In the genomic region with DNA sequence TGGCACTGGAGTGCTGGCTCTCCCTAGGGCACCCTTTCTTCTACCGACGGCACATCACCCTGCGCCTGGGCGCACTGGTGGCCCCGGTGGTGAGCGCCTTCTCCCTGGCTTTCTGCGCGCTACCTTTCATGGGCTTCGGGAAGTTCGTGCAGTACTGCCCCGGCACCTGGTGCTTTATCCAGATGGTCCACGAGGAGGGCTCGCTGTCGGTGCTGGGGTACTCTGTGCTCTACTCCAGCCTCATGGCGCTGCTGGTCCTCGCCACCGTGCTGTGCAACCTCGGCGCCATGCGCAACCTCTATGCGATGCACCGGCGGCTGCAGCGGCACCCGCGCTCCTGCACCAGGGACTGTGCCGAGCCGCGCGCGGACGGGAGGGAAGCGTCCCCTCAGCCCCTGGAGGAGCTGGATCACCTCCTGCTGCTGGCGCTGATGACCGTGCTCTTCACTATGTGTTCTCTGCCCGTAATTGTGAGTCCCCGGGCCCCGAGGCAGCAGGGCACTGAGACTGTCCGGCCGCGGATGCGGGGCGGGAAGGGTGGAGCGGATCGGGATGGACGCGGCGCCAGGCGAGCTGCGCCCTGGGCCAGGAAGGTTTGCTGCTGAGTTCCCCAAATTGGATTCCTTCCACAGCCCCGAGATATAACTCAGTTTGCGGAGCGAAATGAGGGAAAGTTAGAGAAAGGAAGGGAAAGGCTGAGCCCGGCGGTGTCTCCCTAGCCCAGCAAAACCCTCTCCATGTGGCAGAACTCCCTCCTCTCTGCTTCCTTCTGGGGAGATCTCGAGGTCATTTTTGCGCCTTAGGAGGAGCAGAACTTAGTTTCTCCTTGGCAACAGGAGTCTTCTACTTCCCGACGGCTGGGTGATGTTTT, we compare ENCODE assay signal across 8 cellular contexts. TPM values are rescaled to one million over a fixed set of nuclear protein-coding genes. Genes with fewer than 3 reads are reported as not detected.
DNase-seq lines count a peak whose midpoint lies in the region; ATAC-seq, FAIRE-seq and TF ChIP-seq lines count a peak whose summit lies in the region.

No MANE protein-coding gene starts in this region.

- DNase-seq in D721Med (ENCODE audit: insufficient read length, low spot score), result peak; percentile 25
- peak; percentile 21 for DNase-seq in activated CD4-positive, alpha-beta memory T cell treated with anti-CD3 and anti-CD28 coated beads, Interleukin-2, amount 10 ng/mL, durations not matched to agents 7 days and 5 days
- DNase-seq in fibroblast of the aortic adventitia (ENCODE audit: low read depth), result peak; percentile 54
- DNase-seq in progenitor cell of endocrine pancreas (ENCODE audit: low spot score, unreplicated experiment), result no peak
- no peak for DNase-seq in NCI-H1930 (lab: John Stamatoyannopoulos, UW)

- POLR2A ChIA-PET in activated CD4-positive, alpha-beta memory T cell treated with anti-CD3 and anti-CD28 coated beads, Interleukin-2, amount 10 ng/mL, durations not matched to agents 7 days and 5 days (lab: Charles Lee), result interaction anchor here (0.7 kb wide), 1 partner anchor 12 kb away, joined by 3 read pairs; no protein-coding TSS in a partner anchor

- no peaks in the 10 kb centered on the region for H3K9me3 Mint-ChIP-seq in activated CD4-positive, alpha-beta memory T cell treated with anti-CD3 and anti-CD28 coated beads, Interleukin-2, amount 10 ng/mL, durations not matched to agents 7 days and 5 days
- H3K9me3 Mint-ChIP-seq in progenitor cell of endocrine pancreas (ENCODE audit: low read depth), result no peaks in the 10 kb centered on the region

- H3K4me1 Mint-ChIP-seq in activated CD4-positive, alpha-beta memory T cell treated with anti-CD3 and anti-CD28 coated beads, Interleukin-2, amount 10 ng/mL, durations not matched to agents 7 days and 5 days, result peaks cover 47% of the 10 kb centered on the region
- peaks cover 9% of the 10 kb centered on the region for H3K4me1 Mint-ChIP-seq in progenitor cell of endocrine pancreas (ENCODE audit: low read depth)

- H3K4me3 ChIP-seq in fibroblast of the aortic adventitia (ENCODE audit: low read depth, low read length), result peak overlapping the region; percentile 70

- FAIRE-seq in D721Med (lab: Jason Lieb, UNC), result no peak

- TF ChIP-seq CTCF in D721Med (IDR thresholded peaks at IDR 0.05; ENCODE audit: insufficient read depth, missing control alignments) (no peak), fibroblast of the aortic adventitia (IDR thresholded peaks at IDR 0.05; ENCODE audit: insufficient read depth, low read length) (no peak), progenitor cell of endocrine pancreas (IDR thresholded peaks at IDR 0.05; ENCODE audit: unreplicated experiment) (no peak)

- H3K27me3 Mint-ChIP-seq in activated CD4-positive, alpha-beta memory T cell treated with anti-CD3 and anti-CD28 coated beads, Interleukin-2, amount 10 ng/mL, durations not matched to agents 7 days and 5 days, result peaks cover 56% of the 10 kb centered on the region
- peaks cover 86% of the 10 kb centered on the region for H3K27me3 Mint-ChIP-seq in progenitor cell of endocrine pancreas

- H3K27ac Mint-ChIP-seq in activated CD4-positive, alpha-beta memory T cell treated with anti-CD3 and anti-CD28 coated beads, Interleukin-2, amount 10 ng/mL, durations not matched to agents 7 days and 5 days, result no peak overlapping the region
- H3K27ac Mint-ChIP-seq in progenitor cell of endocrine pancreas, result no peak overlapping the region

- ATAC-seq in GM18868 (IDR thresholded peaks at IDR 0.05; ENCODE audit: unreplicated experiment), result no peak
- ATAC-seq in GM21576 (IDR thresholded peaks at IDR 0.05; ENCODE audit: unreplicated experiment), result no peak
- ATAC-seq in HG03439 (IDR thresholded peaks at IDR 0.05; ENCODE audit: unreplicated experiment), result no peak

- H3K4me3 Mint-ChIP-seq in activated CD4-positive, alpha-beta memory T cell treated with anti-CD3 and anti-CD28 coated beads, Interleukin-2, amount 10 ng/mL, durations not matched to agents 7 days and 5 days, result peak overlapping the region; percentile 77
- peak overlapping the region; percentile 70 for H3K4me3 Mint-ChIP-seq in progenitor cell of endocrine pancreas (ENCODE audit: low read depth)

- H3K36me3 Mint-ChIP-seq in activated CD4-positive, alpha-beta memory T cell treated with anti-CD3 and anti-CD28 coated beads, Interleukin-2, amount 10 ng/mL, durations not matched to agents 7 days and 5 days (ENCODE audit: low read depth), result peaks cover 16% of the 10 kb centered on the region
- H3K36me3 Mint-ChIP-seq in progenitor cell of endocrine pancreas (ENCODE audit: insufficient read depth), result no peaks in the 10 kb centered on the region

- CTCF ChIA-PET in activated CD4-positive, alpha-beta memory T cell treated with anti-CD3 and anti-CD28 coated beads, Interleukin-2, amount 10 ng/mL, durations not matched to agents 7 days and 5 days (lab: Charles Lee), result interaction anchor here (1.5 kb wide), 1 partner anchor 31 kb away, joined by 3 read pairs; no protein-coding TSS in a partner anchor

RNA-seq across cellular contexts. Expression of a gene that starts 0.9 kb away (rescaled TPM):
- under 1 TPM; 0.25 to 0.38 TPM for total RNA-seq in activated CD4-positive, alpha-beta memory T cell treated with anti-CD3 and anti-CD28 coated beads, Interleukin-2, amount 10 ng/mL, durations not matched to agents 7 days and 5 days
- total RNA-seq in fibroblast of the aortic adventitia (ENCODE audit: low replicate concordance), result 1.8 and 2.5 TPM in 2 replicates
- not detected in 2 replicates for total RNA-seq in progenitor cell of endocrine pancreas

RNA-seq across cellular contexts. Expression of a gene that starts 45.7 kb away (rescaled TPM):
- total RNA-seq in activated CD4-positive, alpha-beta memory T cell treated with anti-CD3 and anti-CD28 coated beads, Interleukin-2, amount 10 ng/mL, durations not matched to agents 7 days and 5 days, result 100 to 1,000 TPM; 108 to 112 TPM
- total RNA-seq in fibroblast of the aortic adventitia (ENCODE audit: low replicate concordance) (1.6 and 50.1 TPM in 2 replicates), progenitor cell of endocrine pancreas (1.00 and 1.1 TPM in 2 replicates)

Comparison
In these comparisons a context has a peak if more than half of its experiments do, and no peak if none do; other contexts are left out.
1. DNase-seq: peak in D721Med (single experiment), activated CD4-positive, alpha-beta memory T cell treated with anti-CD3 and anti-CD28 coated beads, Interleukin-2, amount 10 ng/mL, durations not matched to agents 7 days and 5 days (single experiment) and fibroblast of the aortic adventitia (single experiment); none in progenitor cell of endocrine pancreas (single experiment) and NCI-H1930 (0 of 2).